Comparison of ENCODE assay signal across 16 cellular contexts in genomic region chr1:197471248-197472035, GRCh38.
A peak's percentile ranks its signal among the peaks of the same experiment; 100 is the strongest.
DNase-seq lines count a peak whose midpoint lies in the region; ATAC-seq and TF ChIP-seq lines count a peak whose summit lies in the region.
"Had no signal": no experiment of that assay in that cellular context is flagged by ENCODE, and none has a peak within 500 bp of the region (broad histone marks: within the 10 kb centered on the region; RNA-seq: fewer than 3 reads in every experiment).

No MANE protein-coding gene starts in this region.

- H3K4me1 Mint-ChIP-seq in chondrocyte (ENCODE audit: low read depth), result peaks cover 41% of the 10 kb centered on the region
- H3K4me1 Mint-ChIP-seq: activated naive CD4-positive, alpha-beta T cell treated with anti-CD3 and anti-CD28 coated beads, Interleukin-2, amount 10 ng/mL, durations not matched to agents 7 days and 5 days had no signal

- H3K9me3 Mint-ChIP-seq in chondrocyte (ENCODE audit: low read depth), result no peaks in the 10 kb centered on the region
- H3K9me3 Mint-ChIP-seq: activated naive CD4-positive, alpha-beta T cell treated with anti-CD3 and anti-CD28 coated beads, Interleukin-2, amount 10 ng/mL, durations not matched to agents 7 days and 5 days; memory B cell had no signal

- H3K4me3 Mint-ChIP-seq in chondrocyte (ENCODE audit: unreplicated experiment), result no peak overlapping the region
- H3K4me3 Mint-ChIP-seq: activated naive CD4-positive, alpha-beta T cell treated with anti-CD3 and anti-CD28 coated beads, Interleukin-2, amount 10 ng/mL, durations not matched to agents 7 days and 5 days; memory B cell had no signal

- H3K4me1 ChIP-seq in right cardiac atrium (ENCODE audit: control insufficient read depth, insufficient read depth, low read length) (peaks cover 3% of the 10 kb centered on the region), heart left ventricle (peaks cover 0 to 8% (median 0%) of the 10 kb centered on the region in 12 donors)
- H3K4me1 ChIP-seq: SJSA1, suprapubic skin had no signal

- H3K36me3 Mint-ChIP-seq in chondrocyte (ENCODE audit: low read depth), result peaks cover 2% of the 10 kb centered on the region
- H3K36me3 Mint-ChIP-seq: activated naive CD4-positive, alpha-beta T cell treated with anti-CD3 and anti-CD28 coated beads, Interleukin-2, amount 10 ng/mL, durations not matched to agents 7 days and 5 days; memory B cell had no signal

- intact Hi-C loops in right cardiac atrium (cut with DNase I), result no loop called here
- intact Hi-C loops in heart left ventricle (cut with DNase I), result no loop called here

- no peak for TF ChIP-seq POLR2A in heart left ventricle (IDR thresholded peaks at IDR 0.05)

- no peaks in the 10 kb centered on the region for H3K9me3 ChIP-seq in right cardiac atrium (ENCODE audit: control insufficient read depth, low read length)
- H3K9me3 ChIP-seq in heart left ventricle, result no peaks in the 10 kb centered on the region
- H3K9me3 ChIP-seq: SJSA1, suprapubic skin had no signal

- peak in 1 of 3 donors; percentile 30 for DNase-seq in right cardiac atrium
- no peak for DNase-seq in heart left ventricle
- peak; percentile 2 for DNase-seq in amniotic epithelial cell (ENCODE audit: low read depth)
- peak; percentile 17 to 42 for DNase-seq in hippocampal formation (lab: John Stamatoyannopoulos, UW)
- DNase-seq in chondrocyte (ENCODE audit: low spot score), result no peak
- no peak for DNase-seq in left lobe of liver (ENCODE audit: low spot score)
- no peak for DNase-seq in NCI-H345 treated with DMSO at 0.1 percent for 48 hours (lab: John Stamatoyannopoulos, UW; ENCODE audit: unreplicated experiment)
- DNase-seq: activated naive CD4-positive, alpha-beta T cell treated with anti-CD3 and anti-CD28 coated beads, Interleukin-2, amount 10 ng/mL, durations not matched to agents 7 days and 5 days; Calu3; KG1; NCI-H1436 had no signal

- H3K36me3 ChIP-seq in heart left ventricle, result no peaks in the 10 kb centered on the region
- H3K36me3 ChIP-seq: SJSA1, suprapubic skin had no signal

- peak; percentile 24 to 55 for ATAC-seq in right cardiac atrium
- ATAC-seq in heart left ventricle, result no peak
- ATAC-seq in GM18873 (IDR thresholded peaks at IDR 0.05; ENCODE audit: low FRiP score, unreplicated experiment), result no peak
- ATAC-seq in left lobe of liver, result no peak
- ATAC-seq: esophagus mucosa had no signal

- no peak for TF ChIP-seq CTCF in heart left ventricle (IDR thresholded peaks at IDR 0.05)
- no peak for TF ChIP-seq CTCF in chondrocyte (IDR thresholded peaks at IDR 0.05)

- H3K27ac ChIP-seq in right cardiac atrium (ENCODE audit: low read length), result no peak overlapping the region
- no peak overlapping the region for H3K27ac ChIP-seq in heart left ventricle
- H3K27ac ChIP-seq: SJSA1, suprapubic skin had no signal

- 39% methylated on average over 9 of the region's 9 CpGs for WGBS in right cardiac atrium
- WGBS in heart left ventricle, 4 donors, result 38 to 49% (median 43%) methylated on average over 9 of the region's 9 CpGs

- H3K27me3 ChIP-seq in right cardiac atrium (ENCODE audit: control insufficient read depth, insufficient read depth) (no peaks in the 10 kb centered on the region), heart left ventricle (peaks cover 0 to 6% (median 0%) of the 10 kb centered on the region in 9 donors)
- H3K27me3 ChIP-seq: SJSA1, suprapubic skin had no signal

- no peaks in the 10 kb centered on the region for H3K27me3 Mint-ChIP-seq in chondrocyte (ENCODE audit: low read depth)
- H3K27me3 Mint-ChIP-seq: activated naive CD4-positive, alpha-beta T cell treated with anti-CD3 and anti-CD28 coated beads, Interleukin-2, amount 10 ng/mL, durations not matched to agents 7 days and 5 days had no signal

- no peak overlapping the region for H3K27ac Mint-ChIP-seq in chondrocyte (ENCODE audit: unreplicated experiment)
- H3K27ac Mint-ChIP-seq: activated naive CD4-positive, alpha-beta T cell treated with anti-CD3 and anti-CD28 coated beads, Interleukin-2, amount 10 ng/mL, durations not matched to agents 7 days and 5 days; memory B cell had no signal

- H3K4me3 ChIP-seq in right cardiac atrium (ENCODE audit: low read length) (no peak overlapping the region), heart left ventricle (no peak overlapping the region)
- H3K4me3 ChIP-seq: SJSA1, suprapubic skin had no signal

Comparison
In these comparisons a context has a peak if more than half of its experiments do, and no peak if none do; other contexts are left out.
1. ATAC-seq: peak in right cardiac atrium (2 of 2); none in heart left ventricle (0 of 4), GM18873 (single experiment) and left lobe of liver (single experiment).
2. DNase-seq: peak in amniotic epithelial cell (single experiment) and hippocampal formation (2 of 2); none in heart left ventricle (0 of 5), chondrocyte (single experiment), left lobe of liver (single experiment) and NCI-H345 treated with DMSO at 0.1 percent for 48 hours (single experiment).